1 cellular context compared by ENCODE assay signal in the genomic region with DNA sequence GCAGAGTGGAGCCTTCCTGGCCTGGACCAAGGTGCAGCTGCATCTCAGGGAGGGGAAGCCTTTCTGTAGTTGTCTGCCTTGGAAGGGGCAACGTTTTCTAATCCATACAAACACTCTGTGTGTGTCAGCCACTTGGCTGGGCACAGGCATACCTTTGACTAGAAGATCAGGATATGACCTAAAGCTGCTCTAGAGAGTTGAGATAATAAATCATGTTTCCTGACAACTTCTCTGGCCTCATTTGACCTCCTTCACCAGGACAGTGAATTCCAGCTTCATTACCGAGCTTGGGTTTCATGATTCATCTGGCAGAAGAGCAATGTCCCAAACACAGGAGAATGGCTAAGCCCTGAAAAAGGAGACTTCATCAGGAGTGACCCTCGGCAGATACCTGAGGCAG.
TF ChIP-seq lines count a peak whose summit lies in the region.

No MANE protein-coding gene starts in this region.

TF ChIP-seq in GM23338, 12 proteins besides CTCF, POLR2A, EP300 and RAD21 (continued from another document):
- TF ChIP-seq, protein P1, sequence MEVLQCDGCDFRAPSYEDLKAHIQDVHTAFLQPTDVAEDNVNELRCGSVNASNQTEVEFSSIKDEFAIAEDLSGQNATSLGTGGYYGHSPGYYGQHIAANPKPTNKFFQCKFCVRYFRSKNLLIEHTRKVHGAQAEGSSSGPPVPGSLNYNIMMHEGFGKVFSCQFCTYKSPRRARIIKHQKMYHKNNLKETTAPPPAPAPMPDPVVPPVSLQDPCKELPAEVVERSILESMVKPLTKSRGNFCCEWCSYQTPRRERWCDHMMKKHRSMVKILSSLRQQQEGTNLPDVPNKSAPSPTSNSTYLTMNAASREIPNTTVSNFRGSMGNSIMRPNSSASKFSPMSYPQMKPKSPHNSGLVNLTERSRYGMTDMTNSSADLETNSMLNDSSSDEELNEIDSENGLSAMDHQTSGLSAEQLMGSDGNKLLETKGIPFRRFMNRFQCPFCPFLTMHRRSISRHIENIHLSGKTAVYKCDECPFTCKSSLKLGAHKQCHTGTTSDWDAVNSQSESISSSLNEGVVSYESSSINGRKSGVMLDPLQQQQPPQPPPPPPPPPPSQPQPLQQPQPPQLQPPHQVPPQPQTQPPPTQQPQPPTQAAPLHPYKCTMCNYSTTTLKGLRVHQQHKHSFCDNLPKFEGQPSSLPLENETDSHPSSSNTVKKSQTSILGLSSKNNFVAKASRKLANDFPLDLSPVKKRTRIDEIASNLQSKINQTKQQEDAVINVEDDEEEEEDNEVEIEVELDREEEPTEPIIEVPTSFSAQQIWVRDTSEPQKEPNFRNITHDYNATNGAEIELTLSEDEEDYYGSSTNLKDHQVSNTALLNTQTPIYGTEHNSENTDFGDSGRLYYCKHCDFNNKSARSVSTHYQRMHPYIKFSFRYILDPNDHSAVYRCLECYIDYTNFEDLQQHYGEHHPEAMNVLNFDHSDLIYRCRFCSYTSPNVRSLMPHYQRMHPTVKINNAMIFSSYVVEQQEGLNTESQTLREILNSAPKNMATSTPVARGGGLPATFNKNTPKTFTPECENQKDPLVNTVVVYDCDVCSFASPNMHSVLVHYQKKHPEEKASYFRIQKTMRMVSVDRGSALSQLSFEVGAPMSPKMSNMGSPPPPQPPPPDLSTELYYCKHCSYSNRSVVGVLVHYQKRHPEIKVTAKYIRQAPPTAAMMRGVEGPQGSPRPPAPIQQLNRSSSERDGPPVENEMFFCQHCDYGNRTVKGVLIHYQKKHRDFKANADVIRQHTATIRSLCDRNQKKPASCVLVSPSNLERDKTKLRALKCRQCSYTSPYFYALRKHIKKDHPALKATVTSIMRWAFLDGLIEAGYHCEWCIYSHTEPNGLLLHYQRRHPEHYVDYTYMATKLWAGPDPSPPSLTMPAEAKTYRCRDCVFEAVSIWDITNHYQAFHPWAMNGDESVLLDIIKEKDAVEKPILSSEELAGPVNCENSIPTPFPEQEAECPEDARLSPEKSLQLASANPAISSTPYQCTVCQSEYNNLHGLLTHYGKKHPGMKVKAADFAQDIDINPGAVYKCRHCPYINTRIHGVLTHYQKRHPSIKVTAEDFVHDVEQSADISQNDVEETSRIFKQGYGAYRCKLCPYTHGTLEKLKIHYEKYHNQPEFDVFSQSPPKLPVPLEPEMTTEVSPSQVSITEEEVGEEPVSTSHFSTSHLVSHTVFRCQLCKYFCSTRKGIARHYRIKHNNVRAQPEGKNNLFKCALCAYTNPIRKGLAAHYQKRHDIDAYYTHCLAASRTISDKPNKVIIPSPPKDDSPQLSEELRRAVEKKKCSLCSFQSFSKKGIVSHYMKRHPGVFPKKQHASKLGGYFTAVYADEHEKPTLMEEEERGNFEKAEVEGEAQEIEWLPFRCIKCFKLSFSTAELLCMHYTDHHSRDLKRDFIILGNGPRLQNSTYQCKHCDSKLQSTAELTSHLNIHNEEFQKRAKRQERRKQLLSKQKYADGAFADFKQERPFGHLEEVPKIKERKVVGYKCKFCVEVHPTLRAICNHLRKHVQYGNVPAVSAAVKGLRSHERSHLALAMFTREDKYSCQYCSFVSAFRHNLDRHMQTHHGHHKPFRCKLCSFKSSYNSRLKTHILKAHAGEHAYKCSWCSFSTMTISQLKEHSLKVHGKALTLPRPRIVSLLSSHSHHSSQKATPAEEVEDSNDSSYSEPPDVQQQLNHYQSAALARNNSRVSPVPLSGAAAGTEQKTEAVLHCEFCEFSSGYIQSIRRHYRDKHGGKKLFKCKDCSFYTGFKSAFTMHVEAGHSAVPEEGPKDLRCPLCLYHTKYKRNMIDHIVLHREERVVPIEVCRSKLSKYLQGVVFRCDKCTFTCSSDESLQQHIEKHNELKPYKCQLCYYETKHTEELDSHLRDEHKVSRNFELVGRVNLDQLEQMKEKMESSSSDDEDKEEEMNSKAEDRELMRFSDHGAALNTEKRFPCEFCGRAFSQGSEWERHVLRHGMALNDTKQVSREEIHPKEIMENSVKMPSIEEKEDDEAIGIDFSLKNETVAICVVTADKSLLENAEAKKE (CRISPR knock-in tag; IDR thresholded peaks at IDR 0.05) = no peak
- no peak for TF ChIP-seq NANOG (IDR thresholded peaks at IDR 0.05; ENCODE audit: borderline replicate concordance)
